Comparison of ENCODE assay signal across 12 cellular contexts in the genomic region with DNA sequence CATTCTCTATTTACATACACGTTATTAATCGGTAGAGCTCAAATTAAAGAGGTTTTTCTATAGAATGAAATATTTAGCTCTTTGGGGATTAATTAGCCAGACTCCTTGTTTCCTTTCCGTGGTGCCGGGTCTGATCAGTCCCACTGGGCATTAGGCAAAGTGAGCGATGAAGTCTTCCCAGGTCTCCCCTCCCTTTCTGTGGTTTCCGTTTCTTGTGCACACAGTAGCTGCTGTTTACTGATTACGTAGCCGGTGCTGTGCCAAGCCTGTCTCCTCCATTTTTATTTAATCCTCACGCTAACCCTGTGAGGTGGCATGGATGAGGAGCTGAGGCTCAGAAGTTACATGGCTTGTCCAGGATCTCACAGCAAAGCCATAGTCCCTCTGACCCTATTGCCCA. TPM values are rescaled to one million over a fixed set of nuclear protein-coding genes. Genes with fewer than 3 reads are reported as not detected.
DNase-seq lines count a peak whose midpoint lies in the region; ATAC-seq, FAIRE-seq and TF ChIP-seq lines count a peak whose summit lies in the region.
"Had no signal": no experiment of that assay in that cellular context is flagged by ENCODE, and none has a peak within 500 bp of the region (broad histone marks: within the 10 kb centered on the region; RNA-seq: fewer than 3 reads in every experiment).

No MANE protein-coding gene starts in this region.

- TF ChIP-seq RAD21 in liver (IDR thresholded peaks at IDR 0.05) = peak in 1 of 2 donors; percentile 11
- no peak for TF ChIP-seq RAD21 in HepG2 (CRISPR knock-in tag; IDR thresholded peaks at IDR 0.05)

- H3K4me3 ChIP-seq in liver (ENCODE audit: low read depth in 1 of 3, low read length in 3 of 3) (no peak overlapping the region), HepG2 (replicated peaks in 1 of 3; ENCODE audit: insufficient read depth in 1 of 3, low read depth in 2 of 3, low read length in 3 of 3) (no peak overlapping the region), body of pancreas (no peak overlapping the region), tibial artery (no peak overlapping the region)
- H3K4me3 ChIP-seq: Peyer's patch had no signal

- intact Hi-C loops in HepG2 (cut with micrococcal nuclease; ENCODE audit: unreplicated experiment) = no loop called here
- intact Hi-C loops in body of pancreas (cut with DNase I) = no loop called here
- intact Hi-C loops in head of caudate nucleus (cut with DNase I) = no loop called here
- intact Hi-C loops in tibial artery (cut with DNase I; ENCODE audit: low total_unique reads) = no loop called here

- TF ChIP-seq EP300 in HepG2 (IDR thresholded peaks at IDR 0.05; ENCODE audit: low read depth in 2 of 2, low read length in 2 of 2) (no peak), HepG2 (CRISPR knock-in tag; IDR thresholded peaks at IDR 0.05; ENCODE audit: borderline replicate concordance) (no peak)

- 49% methylated on average over 9 of the region's 9 CpGs for WGBS in liver
- 93% methylated on average over 9 of the region's 9 CpGs for WGBS in HepG2 (ENCODE audit: low lambda C conversion rate)
- WGBS in body of pancreas, 2 donors = 40 to 46% methylated on average over 9 of the region's 9 CpGs

- no peaks in the 10 kb centered on the region for H4K20me1 ChIP-seq in HepG2 (ENCODE audit: insufficient read depth, low read length)

- FAIRE-seq in HepG2 (lab: Jason Lieb, UNC) = no peak
- FAIRE-seq: islet of Langerhans had no signal

- H3K9me3 ChIP-seq in liver (ENCODE audit: control insufficient read depth in 4 of 4, low read length in 3 of 4) (no peaks in the 10 kb centered on the region), HepG2 (ENCODE audit: low read length) (no peaks in the 10 kb centered on the region), body of pancreas (no peaks in the 10 kb centered on the region), tibial artery (no peaks in the 10 kb centered on the region)
- H3K9me3 ChIP-seq: Peyer's patch had no signal

- peaks cover 17 to 83% (median 44%) of the 10 kb centered on the region in 4 donors for H3K4me1 ChIP-seq in liver (ENCODE audit: control insufficient read depth in 4 of 4, insufficient read depth in 4 of 4, low read length in 3 of 4)
- H3K4me1 ChIP-seq in HepG2 (ENCODE audit: insufficient read depth, low read length) = peaks cover 59% of the 10 kb centered on the region
- peaks cover 80% of the 10 kb centered on the region for H3K4me1 ChIP-seq in body of pancreas
- H3K4me1 ChIP-seq in tibial artery = no peaks in the 10 kb centered on the region

- H3K27ac ChIP-seq in liver (ENCODE audit: low read depth in 1 of 2, low read length in 2 of 2) (peak overlapping the region; percentile 73 to 92), HepG2 (ENCODE audit: extremely low read length, insufficient read depth, low read length) (no peak overlapping the region), body of pancreas (peak overlapping the region; percentile 90 to 93 (median 92)), tibial artery (no peak overlapping the region)

- H3K36me3 ChIP-seq in liver (ENCODE audit: control insufficient read depth in 4 of 4, insufficient read depth in 3 of 4, low read depth in 1 of 4, low read length in 3 of 4) (peaks cover 0 to 15% (median 0%) of the 10 kb centered on the region in 4 donors), HepG2 (replicated peaks in 1 of 2; ENCODE audit: control insufficient read depth in 1 of 2, insufficient read depth in 2 of 2, low read length in 2 of 2) (peaks cover 33 to 61% of the 10 kb centered on the region in 2 experiments), body of pancreas (replicated peaks in 1 of 2; ENCODE audit: insufficient read depth in 1 of 2, low read depth in 2 of 2) (no peaks in the 10 kb centered on the region), tibial artery (peaks cover 0 to 79% (median 22%) of the 10 kb centered on the region in 3 donors)

- H2AFZ ChIP-seq in HepG2 (ENCODE audit: low read length) = no peak overlapping the region

- ATAC-seq in HepG2 = no peak
- peak; percentile 64 for ATAC-seq in body of pancreas
- ATAC-seq in HG03439 (IDR thresholded peaks at IDR 0.05; ENCODE audit: unreplicated experiment) = no peak

- H3K79me2 ChIP-seq in HepG2 (ENCODE audit: insufficient read depth, low read length) = peaks cover 17% of the 10 kb centered on the region

- TF ChIP-seq CTCF in liver (IDR thresholded peaks at IDR 0.05; ENCODE audit: low read depth, low read length, missing input control) (no peak), HepG2 (CRISPR knock-in tag; IDR thresholded peaks at IDR 0.05) (no peak), body of pancreas (IDR thresholded peaks at IDR 0.05) (no peak), tibial artery (IDR thresholded peaks at IDR 0.05) (no peak)

- H3K9ac ChIP-seq in liver (ENCODE audit: low read depth in 1 of 2, low read length in 2 of 2) (peak overlapping the region; percentile 3 to 24), HepG2 (ENCODE audit: insufficient read depth, low read depth, low read length) (no peak overlapping the region)

- TF ChIP-seq POLR2A in HepG2 (IDR thresholded peaks at IDR 0.05; ENCODE audit: insufficient read depth in 1 of 2, low read depth in 2 of 2, low read length in 2 of 2) = no peak
- TF ChIP-seq POLR2A in body of pancreas (IDR thresholded peaks at IDR 0.05) = peak; percentile 11 to 69 (median 57)

- BruUV-seq in HepG2 (replicated peaks; lab: Mats Ljungman, UMichigan) = no TSS peak

- no peak for DNase-seq in HepG2 (ENCODE audit: low spot score)
- DNase-seq in NCI-H774 (lab: John Stamatoyannopoulos, UW) = peak; percentile 28
- DNase-seq in body of pancreas = peak; percentile 74 to 88 (median 84)
- no peak for DNase-seq in NCI-H2196 treated with DMSO at 0.1 percent for 48 hours (lab: John Stamatoyannopoulos, UW; ENCODE audit: unreplicated experiment)
- DNase-seq in head of caudate nucleus = no peak
- DNase-seq in tibial artery = no peak
- DNase-seq: activated effector memory CD4-positive, alpha-beta T cell treated with anti-CD3 and anti-CD28 coated beads, Interleukin-2, amount 50 U/mL, for 16 hours; NCI-H1694 treated with DMSO at 0.1 percent for 48 hours; Peyer's patch had no signal

- H3K27me3 ChIP-seq in liver (ENCODE audit: control insufficient read depth in 4 of 4, insufficient read depth in 4 of 4, low read length in 3 of 4) (no peaks in the 10 kb centered on the region), HepG2 (ENCODE audit: control insufficient read depth in 1 of 2, insufficient read depth in 2 of 2, low read length in 2 of 2) (no peaks in the 10 kb centered on the region), body of pancreas (no peaks in the 10 kb centered on the region), tibial artery (no peaks in the 10 kb centered on the region)
- H3K27me3 ChIP-seq: Peyer's patch had no signal

- POLR2A ChIA-PET in HepG2 (lab: Yijun Ruan, JAX) = interaction anchor here (6.4 kb wide), 1 partner anchor 11 kb away, joined by 65 read pairs; a partner anchor contains a TSS

- CTCF ChIA-PET in HepG2 (lab: Yijun Ruan, JAX; ENCODE audit: low intra/inter-chr PET ratio, low total read pairs) = no interaction called here

- in situ Hi-C loops in HepG2 (cut with HindIII; ENCODE audit: extremely low pct_ligation_motif_present, low pct_unique_long_range_greater_than_20kb) = no loop called here

- H3K4me2 ChIP-seq in HepG2 (ENCODE audit: low read depth, low read length) = no peak overlapping the region

RNA-seq across cellular contexts. Expression of a gene that starts 9.0 kb away (rescaled TPM):
- total RNA-seq in liver (100 to 1,000 TPM in 1 of 2 donors, 10 to 100 TPM in 1; 29.3 to 106 TPM), HepG2 (2016; rRNA removed; fragmentation: Illumina TruSeq; extraction: Trizol) (39.1 and 47.6 TPM in 2 replicates), body of pancreas (10 to 100 TPM in 1 of 2 donors, 1 to 10 TPM in 1; 4.6 to 27.8 TPM)
- polyA plus RNA-seq in liver (10 to 100 TPM; 49.7 to 84.1 TPM), HepG2 (2011; rRNA removed) (16.7 and 17.3 TPM in 2 replicates)
- total RNA-seq in HepG2 (2016; cell fraction: cytosol; rRNA removed; fragmentation: Illumina TruSeq; extraction: Trizol; ENCODE audit: low read depth) = 22.0 and 24.4 TPM in 2 replicates
- total RNA-seq in HepG2 (2016; cell fraction: insoluble cytoplasmic fraction; rRNA removed; fragmentation: Illumina TruSeq; extraction: Trizol) = 42.6 and 49.3 TPM in 2 replicates
- total RNA-seq in HepG2 (2016; cell fraction: membrane; rRNA removed; fragmentation: Illumina TruSeq; extraction: Trizol) = 48.8 and 50.6 TPM in 2 replicates
- 23.6 and 26.4 TPM in 2 replicates for total RNA-seq in HepG2 (2016; cell fraction: nucleus; rRNA removed; fragmentation: Illumina TruSeq; extraction: Trizol)
- polyA plus RNA-seq in HepG2 (2011; cell fraction: cytosol; rRNA removed) = 18.4 TPM in 2 replicates
- 13.4 and 16.0 TPM in 2 replicates for polyA plus RNA-seq in HepG2 (2011; cell fraction: nucleus; rRNA removed)
- polyA plus RNA-seq in HepG2 (2012) = 15.2 and 20.8 TPM in 2 replicates
- polyA plus RNA-seq in HepG2 (2016; cell fraction: cytosol; fragmentation: Illumina TruSeq; extraction: Trizol; ENCODE audit: low read depth) = 16.9 and 21.3 TPM in 2 replicates
- polyA plus RNA-seq in HepG2 (2016; cell fraction: insoluble cytoplasmic fraction; fragmentation: Illumina TruSeq; extraction: Trizol; ENCODE audit: low read depth) = 29.3 and 33.6 TPM in 2 replicates
- 26.5 and 28.3 TPM in 2 replicates for polyA plus RNA-seq in HepG2 (2016; cell fraction: membrane; fragmentation: Illumina TruSeq; extraction: Trizol; ENCODE audit: low read depth)
- 21.7 and 25.2 TPM in 2 replicates for polyA plus RNA-seq in HepG2 (2016; cell fraction: nucleus; fragmentation: Illumina TruSeq; extraction: Trizol; ENCODE audit: insufficient read depth, low read depth)
- 51.4 and 76.4 TPM in 2 replicates for polyA minus RNA-seq in HepG2 (2011; rRNA and poly(A)+ RNA removed; ENCODE audit: low replicate concordance)
- 18.8 and 20.9 TPM in 2 replicates for polyA minus RNA-seq in HepG2 (2011; cell fraction: cytosol; rRNA and poly(A)+ RNA removed)
- 15.6 and 18.8 TPM in 2 replicates for polyA minus RNA-seq in HepG2 (2011; cell fraction: nucleus; rRNA and poly(A)+ RNA removed)

RNA-seq across cellular contexts. Expression of a gene that starts 27.4 kb away (rescaled TPM):
- total RNA-seq in liver (10 to 100 TPM; 13.4 to 15.8 TPM), HepG2 (2016; rRNA removed; fragmentation: Illumina TruSeq; extraction: Trizol) (34.1 and 43.5 TPM in 2 replicates), body of pancreas (10 to 100 TPM; 10.9 to 11.9 TPM)
- polyA plus RNA-seq in liver (10 to 100 TPM; 16.2 to 17.6 TPM), HepG2 (2011; rRNA removed) (20.4 and 23.7 TPM in 2 replicates)
- total RNA-seq in HepG2 (2016; cell fraction: cytosol; rRNA removed; fragmentation: Illumina TruSeq; extraction: Trizol; ENCODE audit: low read depth) = 16.8 and 19.4 TPM in 2 replicates
- 33.0 and 40.4 TPM in 2 replicates for total RNA-seq in HepG2 (2016; cell fraction: insoluble cytoplasmic fraction; rRNA removed; fragmentation: Illumina TruSeq; extraction: Trizol)
- 18.7 and 19.6 TPM in 2 replicates for total RNA-seq in HepG2 (2016; cell fraction: membrane; rRNA removed; fragmentation: Illumina TruSeq; extraction: Trizol)
- 23.7 and 27.9 TPM in 2 replicates for total RNA-seq in HepG2 (2016; cell fraction: nucleus; rRNA removed; fragmentation: Illumina TruSeq; extraction: Trizol)
- 11.8 and 14.3 TPM in 2 replicates for polyA plus RNA-seq in HepG2 (2011; cell fraction: cytosol; rRNA removed)
- 13.6 and 19.3 TPM in 2 replicates for polyA plus RNA-seq in HepG2 (2011; cell fraction: nucleus; rRNA removed)
- polyA plus RNA-seq in HepG2 (2012) = 20.1 and 23.9 TPM in 2 replicates
- 15.7 and 16.2 TPM in 2 replicates for polyA plus RNA-seq in HepG2 (2016; cell fraction: cytosol; fragmentation: Illumina TruSeq; extraction: Trizol; ENCODE audit: low read depth)
- polyA plus RNA-seq in HepG2 (2016; cell fraction: insoluble cytoplasmic fraction; fragmentation: Illumina TruSeq; extraction: Trizol; ENCODE audit: low read depth) = 41.7 and 42.1 TPM in 2 replicates
- 14.6 and 14.8 TPM in 2 replicates for polyA plus RNA-seq in HepG2 (2016; cell fraction: membrane; fragmentation: Illumina TruSeq; extraction: Trizol; ENCODE audit: low read depth)
- polyA plus RNA-seq in HepG2 (2016; cell fraction: nucleus; fragmentation: Illumina TruSeq; extraction: Trizol; ENCODE audit: insufficient read depth, low read depth) = 33.3 and 34.6 TPM in 2 replicates
- 4.6 and 5.6 TPM in 2 replicates for polyA minus RNA-seq in HepG2 (2011; rRNA and poly(A)+ RNA removed; ENCODE audit: low replicate concordance)
- polyA minus RNA-seq in HepG2 (2011; cell fraction: cytosol; rRNA and poly(A)+ RNA removed) = 6.1 and 9.2 TPM in 2 replicates
- polyA minus RNA-seq in HepG2 (2011; cell fraction: nucleus; rRNA and poly(A)+ RNA removed) = 23.2 and 39.9 TPM in 2 replicates

Comparison
In these comparisons a context has a peak if more than half of its experiments do, and no peak if none do; other contexts are left out.
1. H3K27ac ChIP-seq: peak in liver (2 of 2) and body of pancreas (4 of 4); none in HepG2 (single experiment) and tibial artery (0 of 2).
2. DNase-seq: peak in NCI-H774 (single experiment) and body of pancreas (4 of 4); none in HepG2 (single experiment), NCI-H2196 treated with DMSO at 0.1 percent for 48 hours (single experiment), head of caudate nucleus (0 of 42) and tibial artery (0 of 2).
3. POLR2A ChIP-seq: peak in body of pancreas (3 of 3); none in HepG2 (0 of 2).